ENCODE assay signal across 8 cellular contexts in the genomic region with DNA sequence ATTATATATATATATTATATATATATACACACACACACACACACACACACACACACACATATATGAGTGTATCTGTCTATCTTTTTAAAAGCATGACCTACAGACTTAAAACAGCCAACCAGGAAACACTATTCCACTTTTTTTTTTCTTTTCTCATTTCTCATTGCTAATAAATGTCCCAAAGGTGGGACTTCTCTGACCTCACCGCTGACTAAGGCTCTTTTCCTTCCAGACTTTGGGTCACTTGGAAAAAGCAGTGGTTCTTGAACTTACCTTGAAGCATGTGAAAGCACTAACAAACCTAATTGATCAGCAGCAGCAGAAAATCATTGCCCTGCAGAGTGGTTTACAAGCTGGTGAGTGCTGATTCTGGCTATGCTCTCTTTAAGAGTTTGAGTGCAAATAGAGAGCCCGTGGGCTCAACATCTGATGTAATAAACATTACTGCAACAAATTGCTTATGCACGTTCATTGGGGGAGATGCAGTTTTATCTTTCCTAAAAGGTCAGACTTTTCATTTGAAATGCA. TPM values are rescaled to one million over a fixed set of nuclear protein-coding genes. Genes with fewer than 3 reads are reported as not detected.
DNase-seq lines count a peak whose midpoint lies in the region; ATAC-seq and TF ChIP-seq lines count a peak whose summit lies in the region.

No MANE protein-coding gene starts in this region.

- no peak for ATAC-seq in GM18520 (IDR thresholded peaks at IDR 0.05; ENCODE audit: unreplicated experiment)

- H3K4me3 ChIP-seq in GM08714 (ENCODE audit: low read length) (peak overlapping the region; percentile 70), esophagus (ENCODE audit: low read depth in 1 of 2, low read length in 2 of 2) (peak overlapping the region; percentile 44 to 80), retinal pigment epithelial cell (ENCODE audit: low read length) (peak overlapping the region; percentile 100)

- 10 to 12% methylated on average over 3 of the region's 3 CpGs for WGBS in esophagus, 2 donors

- H3K4me1 ChIP-seq in esophagus (ENCODE audit: control insufficient read depth in 2 of 2, insufficient read depth in 2 of 2, low read length in 1 of 2), result peaks cover 0 to 11% of the 10 kb centered on the region in 2 donors

- H3K36me3 ChIP-seq in esophagus (ENCODE audit: control insufficient read depth in 2 of 2, insufficient read depth in 2 of 2, low read length in 1 of 2), result peaks cover 0 to 10% of the 10 kb centered on the region in 2 donors

- no peaks in the 10 kb centered on the region for H3K27me3 ChIP-seq in esophagus (ENCODE audit: control insufficient read depth in 1 of 2, insufficient read depth in 2 of 2, low read length in 2 of 2)

- no peak for TF ChIP-seq CTCF in retinal pigment epithelial cell (conservative IDR thresholded peaks at IDR 0.05; ENCODE audit: low read depth, low read length)

- peak overlapping the region; percentile 90 to 96 for H3K27ac ChIP-seq in esophagus (ENCODE audit: low read depth in 2 of 2, low read length in 1 of 2)

- H3K9me3 ChIP-seq in esophagus (ENCODE audit: control insufficient read depth in 2 of 2, insufficient read depth in 1 of 2, low read depth in 1 of 2, low read length in 1 of 2), result no peaks in the 10 kb centered on the region

- DNase-seq in RKO (ENCODE audit: low spot score), result peak; percentile 74
- no peak for DNase-seq in retinal pigment epithelial cell (ENCODE audit: low read depth)
- no peak for DNase-seq in NCI-H1694 (lab: John Stamatoyannopoulos, UW)
- DNase-seq in NCI-H2171 treated with DMSO at 0.1 percent for 48 hours (lab: John Stamatoyannopoulos, UW), result no peak
- no peak for DNase-seq in ecto neural progenitor cell (ENCODE audit: low spot score)

RNA-seq across cellular contexts. Expression of a gene that starts 2.0 kb away (rescaled TPM):
- 100 to 1,000 TPM in 1 of 2 donors, 10 to 100 TPM in 1; 84.0 to 185 TPM for polyA plus RNA-seq in esophagus
